Comparison of ENCODE assay signal across 16 cellular contexts in the genomic region with DNA sequence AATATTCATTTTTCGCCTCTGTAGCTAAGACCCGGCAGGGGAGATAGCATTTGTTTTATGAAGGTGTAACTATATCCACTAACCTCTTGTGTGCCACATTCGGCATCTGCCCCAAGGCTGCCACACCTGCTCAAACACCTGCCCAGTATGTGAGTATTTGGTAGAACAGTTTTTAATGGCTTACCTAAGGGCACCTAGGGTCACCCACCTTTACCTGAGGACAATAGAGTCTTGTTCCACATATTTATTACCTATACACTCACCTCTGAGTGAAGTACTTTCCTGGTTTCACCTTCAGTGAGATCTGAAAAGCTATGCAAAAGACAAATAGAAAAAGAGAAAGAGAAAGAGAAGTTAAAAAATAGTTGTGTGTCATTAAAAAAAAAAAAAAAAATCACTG.
DNase-seq lines count a peak whose midpoint lies in the region; ATAC-seq and TF ChIP-seq lines count a peak whose summit lies in the region.
"Had no signal": no experiment of that assay in that cellular context is flagged by ENCODE, and none has a peak within 500 bp of the region (broad histone marks: within the 10 kb centered on the region; RNA-seq: fewer than 3 reads in every experiment).

No MANE protein-coding gene starts in this region.

- H3K27me3 Mint-ChIP-seq in activated B cell treated with CpG ODN at 0.5 μM for 24 hours = no peaks in the 10 kb centered on the region
- H3K27me3 Mint-ChIP-seq in activated T-cell treated with anti-CD3 and anti-CD28 coated beads, Interleukin-2, amount 50 U/mL, for 24 hours = peaks cover 7% of the 10 kb centered on the region
- H3K27me3 Mint-ChIP-seq: activated naive CD4-positive, alpha-beta T cell treated with anti-CD3 and anti-CD28 coated beads, Interleukin-2, amount 50 U/mL, for 24 hours had no signal

- H3K4me3 Mint-ChIP-seq in activated B cell treated with CpG ODN at 0.5 μM for 24 hours = peak overlapping the region; percentile 48
- no peak overlapping the region for H3K4me3 Mint-ChIP-seq in activated T-cell treated with anti-CD3 and anti-CD28 coated beads, Interleukin-2, amount 50 U/mL, for 24 hours
- H3K4me3 Mint-ChIP-seq: activated naive CD4-positive, alpha-beta T cell treated with anti-CD3 and anti-CD28 coated beads, Interleukin-2, amount 50 U/mL, for 24 hours; activated T-cell treated with anti-CD3 and anti-CD28 coated beads, Interleukin-2, amount 50 U/mL, for 4 hours had no signal

- H3K27ac Mint-ChIP-seq in activated B cell treated with CpG ODN at 0.5 μM for 24 hours = peak overlapping the region; percentile 71
- no peak overlapping the region for H3K27ac Mint-ChIP-seq in activated T-cell treated with anti-CD3 and anti-CD28 coated beads, Interleukin-2, amount 50 U/mL, for 24 hours
- H3K27ac Mint-ChIP-seq: activated naive CD4-positive, alpha-beta T cell treated with anti-CD3 and anti-CD28 coated beads, Interleukin-2, amount 50 U/mL, for 24 hours had no signal

- H3K36me3 Mint-ChIP-seq in activated B cell treated with CpG ODN at 0.5 μM for 24 hours (ENCODE audit: low read depth) = no peaks in the 10 kb centered on the region
- H3K36me3 Mint-ChIP-seq in activated T-cell treated with anti-CD3 and anti-CD28 coated beads, Interleukin-2, amount 50 U/mL, for 24 hours (ENCODE audit: low read depth) = no peaks in the 10 kb centered on the region
- H3K36me3 Mint-ChIP-seq: activated naive CD4-positive, alpha-beta T cell treated with anti-CD3 and anti-CD28 coated beads, Interleukin-2, amount 50 U/mL, for 24 hours had no signal

- H3K4me1 Mint-ChIP-seq in activated B cell treated with CpG ODN at 0.5 μM for 24 hours = peaks cover 76% of the 10 kb centered on the region
- H3K4me1 Mint-ChIP-seq in activated T-cell treated with anti-CD3 and anti-CD28 coated beads, Interleukin-2, amount 50 U/mL, for 24 hours (ENCODE audit: low read depth) = peaks cover 5% of the 10 kb centered on the region
- H3K4me1 Mint-ChIP-seq: activated naive CD4-positive, alpha-beta T cell treated with anti-CD3 and anti-CD28 coated beads, Interleukin-2, amount 50 U/mL, for 24 hours had no signal

- H3K9me3 Mint-ChIP-seq in activated B cell treated with CpG ODN at 0.5 μM for 24 hours = no peaks in the 10 kb centered on the region
- no peaks in the 10 kb centered on the region for H3K9me3 Mint-ChIP-seq in activated T-cell treated with anti-CD3 and anti-CD28 coated beads, Interleukin-2, amount 50 U/mL, for 24 hours
- H3K9me3 Mint-ChIP-seq: activated naive CD4-positive, alpha-beta T cell treated with anti-CD3 and anti-CD28 coated beads, Interleukin-2, amount 50 U/mL, for 24 hours; activated T-cell treated with anti-CD3 and anti-CD28 coated beads, Interleukin-2, amount 50 U/mL, for 4 hours had no signal

- POLR2A ChIA-PET in activated B cell treated with CpG ODN at 0.5 μM for 24 hours (lab: Charles Lee) = interaction anchor here (1.0 kb wide), 1 partner anchor 10 kb away, joined by 3 read pairs; no protein-coding TSS in a partner anchor

- no peak for ATAC-seq in activated B cell treated with CpG ODN at 0.5 μM for 24 hours (ENCODE audit: low read depth)
- ATAC-seq: activated T-cell treated with anti-CD3 and anti-CD28 coated beads, Interleukin-2, amount 50 U/mL, for 4 hours; sciatic nerve had no signal

- no peak for TF ChIP-seq CTCF in activated B cell treated with CpG ODN at 0.5 μM for 24 hours (IDR thresholded peaks at IDR 0.05)

- CTCF ChIA-PET in activated B cell treated with CpG ODN at 0.5 μM for 24 hours (lab: Charles Lee) = interaction anchor here (1.1 to 2.3 kb wide), 4 partner anchors 12 to 208 kb away, joined by 4 to 10 read pairs (median 4); no protein-coding TSS in a partner anchor

- intact Hi-C loops in activated B cell treated with CpG ODN at 0.5 μM for 24 hours (cut with micrococcal nuclease) = no loop called here

- DNase-seq in NCI-H1105 treated with DMSO at 0.1 percent for 48 hours (lab: John Stamatoyannopoulos, UW) (peak; percentile 73), NCI-H2171 treated with DMSO at 0.1 percent for 48 hours (lab: John Stamatoyannopoulos, UW) (peak; percentile 80), activated B cell treated with CpG ODN at 0.5 μM for 24 hours (no peak), HuH-7.5 (ENCODE audit: low spot score) (no peak), NCI-H1694 treated with DMSO at 0.1 percent for 48 hours (lab: John Stamatoyannopoulos, UW) (no peak)
- DNase-seq in NK-92 treated with Interleukin-12 subunit alpha and Interleukin-12 subunit beta, amount 100 ng/mL, for 24 hours (lab: John Stamatoyannopoulos, UW) = no peak
- DNase-seq in activated T-cell treated with anti-CD3 and anti-CD28 coated beads, Interleukin-2, amount 50 U/mL, for 24 hours = no peak
- DNase-seq: activated T-cell treated with anti-CD3 and anti-CD28 coated beads, Interleukin-2, amount 50 U/mL, for 4 hours; hypothalamus; kidney glomerular epithelial cell; MG63; midbrain; NCI-H510A; stimulated activated CD4-positive, alpha-beta T cell treated with anti-CD3 and anti-CD28 coated beads, Interleukin-2, amount 100 ng/mL, for 24 hours had no signal

Comparison
In these comparisons a context has a peak if more than half of its experiments do, and no peak if none do; other contexts are left out.
1. DNase-seq: peak in NCI-H1105 treated with DMSO at 0.1 percent for 48 hours (single experiment) and NCI-H2171 treated with DMSO at 0.1 percent for 48 hours (single experiment); none in activated B cell treated with CpG ODN at 0.5 μM for 24 hours (single experiment), NK-92 treated with Interleukin-12 subunit alpha and Interleukin-12 subunit beta, amount 100 ng/mL, for 24 hours (single experiment), HuH-7.5 (single experiment), activated T-cell treated with anti-CD3 and anti-CD28 coated beads, Interleukin-2, amount 50 U/mL, for 24 hours (single experiment) and NCI-H1694 treated with DMSO at 0.1 percent for 48 hours (single experiment).